Comparison of ENCODE assay signal across 8 cellular contexts in the genomic region with DNA sequence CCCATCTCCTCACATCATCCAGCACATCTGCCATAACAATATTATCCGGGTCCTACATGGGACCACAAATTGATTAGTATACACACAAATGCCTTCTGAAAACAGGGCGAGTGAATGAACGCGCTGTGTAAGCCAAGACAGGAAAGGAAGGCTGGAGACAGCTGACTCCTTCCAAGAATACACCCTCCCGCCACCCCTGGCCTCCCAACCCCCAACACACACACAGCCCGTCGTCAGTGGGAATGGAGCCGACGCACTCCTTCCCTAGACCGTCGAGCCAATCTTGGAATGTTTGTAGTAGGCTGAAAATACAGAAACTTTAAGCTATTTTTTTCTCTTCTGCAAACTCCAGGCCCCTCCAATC. TPM values are rescaled to one million over a fixed set of nuclear protein-coding genes. Genes with fewer than 3 reads are reported as not detected.
DNase-seq lines count a peak whose midpoint lies in the region; ATAC-seq, FAIRE-seq and TF ChIP-seq lines count a peak whose summit lies in the region.

No MANE protein-coding gene starts in this region.

- H3K4me1 Mint-ChIP-seq in activated CD4-positive, alpha-beta memory T cell treated with anti-CD3 and anti-CD28 coated beads, Interleukin-2, amount 10 ng/mL, durations not matched to agents 7 days and 5 days = peaks cover 22% of the 10 kb centered on the region
- peaks cover 9% of the 10 kb centered on the region for H3K4me1 Mint-ChIP-seq in stimulated activated naive CD8-positive, alpha-beta T cell treated with anti-CD3 and anti-CD28 coated beads, Interleukin-15, Interleukin-2, amounts not matched to agents 100 ng/mL and 50 ng/mL, for 24 hours (ENCODE audit: low read depth)

- no peaks in the 10 kb centered on the region for H3K4me1 ChIP-seq in iPS-15b (ENCODE audit: control insufficient read depth, insufficient read depth, low read length)

- H3K36me3 ChIP-seq in iPS-15b (ENCODE audit: control insufficient read depth, insufficient read depth, low read length) = no peaks in the 10 kb centered on the region

- no peaks in the 10 kb centered on the region for H3K9me3 Mint-ChIP-seq in activated CD4-positive, alpha-beta memory T cell treated with anti-CD3 and anti-CD28 coated beads, Interleukin-2, amount 10 ng/mL, durations not matched to agents 7 days and 5 days
- no peaks in the 10 kb centered on the region for H3K9me3 Mint-ChIP-seq in stimulated activated naive CD8-positive, alpha-beta T cell treated with anti-CD3 and anti-CD28 coated beads, Interleukin-15, Interleukin-2, amounts not matched to agents 100 ng/mL and 50 ng/mL, for 24 hours

- no peaks in the 10 kb centered on the region for H3K27me3 Mint-ChIP-seq in activated CD4-positive, alpha-beta memory T cell treated with anti-CD3 and anti-CD28 coated beads, Interleukin-2, amount 10 ng/mL, durations not matched to agents 7 days and 5 days
- H3K27me3 Mint-ChIP-seq in stimulated activated naive CD8-positive, alpha-beta T cell treated with anti-CD3 and anti-CD28 coated beads, Interleukin-15, Interleukin-2, amounts not matched to agents 100 ng/mL and 50 ng/mL, for 24 hours = no peaks in the 10 kb centered on the region

- CTCF ChIA-PET in activated CD4-positive, alpha-beta memory T cell treated with anti-CD3 and anti-CD28 coated beads, Interleukin-2, amount 10 ng/mL, durations not matched to agents 7 days and 5 days (lab: Charles Lee) = interaction anchor here (0.9 to 2.2 kb wide), 3 partner anchors 37 to 290 kb away, joined by 3 to 10 read pairs (median 4); a partner anchor contains a TSS

- TF ChIP-seq POLR2A in H54 (IDR thresholded peaks at IDR 0.05; ENCODE audit: low read depth, low read length) (no peak), GM12891 (IDR thresholded peaks at IDR 0.05; ENCODE audit: low read depth, low read length) (no peak)

- POLR2A ChIA-PET in activated CD4-positive, alpha-beta memory T cell treated with anti-CD3 and anti-CD28 coated beads, Interleukin-2, amount 10 ng/mL, durations not matched to agents 7 days and 5 days (lab: Charles Lee) = interaction anchor here (0.8 to 1.7 kb wide), 5 partner anchors 35 to 457 kb away, joined by 3 to 28 read pairs (median 4); a partner anchor contains a TSS

- ATAC-seq in GM18508 (IDR thresholded peaks at IDR 0.05; ENCODE audit: insufficient read depth, unreplicated experiment) (peak; percentile 11), HG02870 (IDR thresholded peaks at IDR 0.05; ENCODE audit: unreplicated experiment) (peak; percentile 14)

- no peaks in the 10 kb centered on the region for H3K27me3 ChIP-seq in iPS-15b (ENCODE audit: control insufficient read depth, insufficient read depth, low read length)

- H3K36me3 Mint-ChIP-seq in activated CD4-positive, alpha-beta memory T cell treated with anti-CD3 and anti-CD28 coated beads, Interleukin-2, amount 10 ng/mL, durations not matched to agents 7 days and 5 days (ENCODE audit: low read depth) = no peaks in the 10 kb centered on the region
- H3K36me3 Mint-ChIP-seq in stimulated activated naive CD8-positive, alpha-beta T cell treated with anti-CD3 and anti-CD28 coated beads, Interleukin-15, Interleukin-2, amounts not matched to agents 100 ng/mL and 50 ng/mL, for 24 hours (ENCODE audit: low read depth) = no peaks in the 10 kb centered on the region

- H3K27ac Mint-ChIP-seq in activated CD4-positive, alpha-beta memory T cell treated with anti-CD3 and anti-CD28 coated beads, Interleukin-2, amount 10 ng/mL, durations not matched to agents 7 days and 5 days = peak overlapping the region; percentile 85
- H3K27ac Mint-ChIP-seq in stimulated activated naive CD8-positive, alpha-beta T cell treated with anti-CD3 and anti-CD28 coated beads, Interleukin-15, Interleukin-2, amounts not matched to agents 100 ng/mL and 50 ng/mL, for 24 hours = peak overlapping the region; percentile 88

- peak overlapping the region; percentile 94 for H3K4me3 Mint-ChIP-seq in activated CD4-positive, alpha-beta memory T cell treated with anti-CD3 and anti-CD28 coated beads, Interleukin-2, amount 10 ng/mL, durations not matched to agents 7 days and 5 days
- H3K4me3 Mint-ChIP-seq in stimulated activated naive CD8-positive, alpha-beta T cell treated with anti-CD3 and anti-CD28 coated beads, Interleukin-15, Interleukin-2, amounts not matched to agents 100 ng/mL and 50 ng/mL, for 24 hours = peak overlapping the region; percentile 93

- H3K9me3 ChIP-seq in iPS-15b (ENCODE audit: control insufficient read depth, insufficient read depth, low read length) = no peaks in the 10 kb centered on the region

- peak overlapping the region; percentile 87 for H3K4me3 ChIP-seq in iPS-15b (ENCODE audit: low read depth, low read length)

- FAIRE-seq in H54 (lab: Jason Lieb, UNC) (no peak), GM12891 (lab: Jason Lieb, UNC) (no peak)

- no peak overlapping the region for H3K9ac ChIP-seq in iPS-15b (ENCODE audit: low read depth, low read length)

- no peak for DNase-seq in activated CD4-positive, alpha-beta memory T cell treated with anti-CD3 and anti-CD28 coated beads, Interleukin-2, amount 10 ng/mL, durations not matched to agents 7 days and 5 days
- DNase-seq in H54 (ENCODE audit: insufficient read length, low spot score) (no peak), GM12891 (ENCODE audit: insufficient read length, low spot score) (no peak), NCI-H2081 treated with DMSO at 0.1 percent for 48 hours (lab: John Stamatoyannopoulos, UW) (no peak)

TF ChIP-seq in GM12891, 5 proteins besides CTCF, POLR2A, EP300 and RAD21:
- no peak for TF ChIP-seq SPI1 (IDR thresholded peaks at IDR 0.05; ENCODE audit: low read depth, low read length)
- TF ChIP-seq TAF1 (IDR thresholded peaks at IDR 0.05; ENCODE audit: low read depth, low read length) = no peak
- no peak for TF ChIP-seq PAX5 (IDR thresholded peaks at IDR 0.05; ENCODE audit: insufficient read depth, low read length, severe bottlenecking)
- TF ChIP-seq POLR2AphosphoS5 (IDR thresholded peaks at IDR 0.05; ENCODE audit: low read depth, low read length) = no peak
- no peak for TF ChIP-seq POU2F2 (IDR thresholded peaks at IDR 0.05; ENCODE audit: low read depth, low read length)

RNA-seq across cellular contexts. Expression of a gene that starts 0.3 kb away (rescaled TPM):
- 10 to 100 TPM; 14.3 to 16.1 TPM for total RNA-seq in activated CD4-positive, alpha-beta memory T cell treated with anti-CD3 and anti-CD28 coated beads, Interleukin-2, amount 10 ng/mL, durations not matched to agents 7 days and 5 days
- 10.7 TPM for polyA plus RNA-seq in GM12891 (2012; ENCODE audit: low read depth, missing spikeins)

RNA-seq across cellular contexts. Expression of a gene that starts 38.0 kb away (rescaled TPM):
- 1 to 10 TPM in 1 of 2 experiments, under 1 TPM in 1; 0.78 to 1.1 TPM for total RNA-seq in activated CD4-positive, alpha-beta memory T cell treated with anti-CD3 and anti-CD28 coated beads, Interleukin-2, amount 10 ng/mL, durations not matched to agents 7 days and 5 days
- polyA plus RNA-seq in GM12891 (2012; ENCODE audit: low read depth, missing spikeins) = 1.0 TPM
